26 cellular contexts compared by ENCODE assay signal in genomic region chr5:59119480-59119879, GRCh38.
"Had no signal": no experiment of that assay in that cellular context is flagged by ENCODE, and none has a peak within 500 bp of the region (broad histone marks: within the 10 kb centered on the region; RNA-seq: fewer than 3 reads in every experiment).

No MANE protein-coding gene starts in this region.

- H3K4me1 ChIP-seq: prostate gland, right lobe of liver, upper lobe of right lung, uterus had no signal

- H3K27me3 ChIP-seq: neutrophil, pancreas, right lobe of liver, sigmoid colon, stomach, thyroid gland, tibial nerve, upper lobe of right lung, uterus had no signal

- ATAC-seq: naive thymus-derived CD4-positive, alpha-beta T cell; natural killer cell; pancreas; right cardiac atrium; right lobe of liver; stimulated activated effector memory CD8-positive, alpha-beta T cell treated with anti-CD3 and anti-CD28 coated beads, Interleukin-12 subunit alpha, Interleukin-12 subunit beta, amount 100 ng/mL, for 72 hours; stimulated activated naive B cell treated with anti-CD40 and anti-IgM and Interleukin-4, amounts not matched to agents 10 μg/mL and 1 μg/mL and 100 μg/mL, for 72 hours; upper lobe of right lung had no signal

- H3K27ac ChIP-seq: neutrophil, pancreas, prostate gland, right lobe of liver, stomach, thoracic aorta, thyroid gland, tibial nerve, upper lobe of right lung, uterus had no signal

- H3K27ac Mint-ChIP-seq: natural killer cell; nephron; stimulated activated effector memory CD8-positive, alpha-beta T cell treated with anti-CD3 and anti-CD28 coated beads, Interleukin-12 subunit alpha, Interleukin-12 subunit beta, amount 100 ng/mL, for 72 hours; stimulated activated naive B cell treated with anti-CD40 and anti-IgM and Interleukin-4, amounts not matched to agents 10 μg/mL and 1 μg/mL and 100 μg/mL, for 72 hours; stimulated activated naive CD8-positive, alpha-beta T cell treated with anti-CD3 and anti-CD28 coated beads, Interleukin-15, Interleukin-2, amounts not matched to agents 100 ng/mL and 50 ng/mL, for 24 hours; type B pancreatic cell had no signal

- H3K4me3 ChIP-seq: pancreas, prostate gland, right lobe of liver, sigmoid colon, stomach, thoracic aorta, thyroid gland, tibial nerve, upper lobe of right lung, uterus had no signal

- H3K9me3 ChIP-seq: neutrophil, pancreas, prostate gland, right lobe of liver, sigmoid colon, stomach, thoracic aorta, thyroid gland, tibial nerve, upper lobe of right lung, uterus had no signal

- H3K9me3 Mint-ChIP-seq: natural killer cell; nephron; stimulated activated naive B cell treated with anti-CD40 and anti-IgM and Interleukin-4, amounts not matched to agents 10 μg/mL and 1 μg/mL and 100 μg/mL, for 72 hours; stimulated activated naive CD8-positive, alpha-beta T cell treated with anti-CD3 and anti-CD28 coated beads, Interleukin-15, Interleukin-2, amounts not matched to agents 100 ng/mL and 50 ng/mL, for 24 hours had no signal

- H3K36me3 Mint-ChIP-seq: natural killer cell; stimulated activated effector memory CD8-positive, alpha-beta T cell treated with anti-CD3 and anti-CD28 coated beads, Interleukin-12 subunit alpha, Interleukin-12 subunit beta, amount 100 ng/mL, for 72 hours; stimulated activated naive B cell treated with anti-CD40 and anti-IgM and Interleukin-4, amounts not matched to agents 10 μg/mL and 1 μg/mL and 100 μg/mL, for 72 hours had no signal

- H3K36me3 ChIP-seq: neutrophil, pancreas, prostate gland, right lobe of liver, sigmoid colon, stomach, thoracic aorta, thyroid gland, tibial nerve, upper lobe of right lung, uterus had no signal

- DNase-seq: naive thymus-derived CD4-positive, alpha-beta T cell; natural killer cell; nucleus accumbens; pancreas; right cardiac atrium; right lobe of liver; sigmoid colon; small intestine; stimulated activated CD4-positive, alpha-beta T cell treated with anti-CD3 and anti-CD28 coated beads, Interleukin-15, amount 100 ng/mL, for 24 hours; stimulated activated CD4-positive, alpha-beta T cell treated with anti-CD3 and anti-CD28 coated beads, Interleukin-2, amount 100 ng/mL, for 24 hours; stimulated activated CD4-positive, alpha-beta T cell treated with anti-CD3 and anti-CD28 coated beads, Interleukin-2, amount 100 ng/mL, for 48 hours; stimulated activated CD4-positive, alpha-beta T cell treated with anti-CD3 and anti-CD28 coated beads, Interleukin-4, amount 100 ng/mL, for 24 hours; stimulated activated naive B cell treated with anti-CD40 and anti-IgM and Interleukin-4, amounts not matched to agents 10 μg/mL and 1 μg/mL and 100 μg/mL, for 72 hours; stimulated activated naive CD4-positive, alpha-beta T cell treated with Interleukin-2 at 50 U/mL for 16 hours; stomach; thyroid gland; upper lobe of right lung; uterus had no signal
